9 cellular contexts compared by ENCODE assay signal in the genomic region with DNA sequence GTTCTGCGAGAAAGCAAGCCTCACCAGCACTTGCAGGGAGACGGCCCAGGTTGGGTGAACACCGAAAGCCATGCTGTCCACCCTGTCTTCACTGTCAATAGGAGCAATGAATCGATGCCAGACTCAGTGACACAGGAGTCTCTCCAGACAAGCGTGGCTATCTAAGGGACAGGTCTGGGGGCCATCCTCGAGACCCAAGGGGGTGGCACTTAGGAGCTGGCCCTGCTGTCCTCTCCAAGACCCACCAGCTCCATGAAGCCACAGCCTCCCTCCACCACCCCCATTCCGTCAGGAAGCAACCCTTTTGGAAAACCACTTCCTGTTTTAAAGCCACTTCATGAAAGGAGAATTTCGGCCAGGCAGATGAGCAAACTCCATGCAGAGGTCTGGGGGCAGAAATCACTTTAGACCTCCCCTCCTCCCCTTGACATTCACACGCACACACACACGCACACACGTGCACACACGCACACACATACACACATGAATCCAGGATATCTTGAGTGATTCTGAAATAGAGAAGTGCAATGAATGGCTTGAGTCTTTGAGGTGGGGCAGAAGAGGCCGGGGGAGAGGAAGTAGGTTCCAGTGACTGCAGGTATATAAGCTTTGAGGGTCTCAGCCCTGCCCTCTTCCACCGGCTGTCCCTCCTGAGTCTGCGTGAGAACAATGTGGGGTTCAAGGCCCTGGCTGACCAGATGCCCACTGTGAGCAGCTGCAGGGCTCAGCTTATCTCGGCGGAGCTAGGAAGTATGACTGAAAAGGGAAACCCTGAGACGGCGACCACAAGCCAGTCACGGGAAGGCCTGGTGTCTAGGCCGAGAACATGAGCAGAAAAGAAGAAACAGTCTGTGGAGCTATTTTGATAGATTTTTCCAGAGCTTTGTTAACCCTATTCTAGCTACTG. TPM values are rescaled to one million over a fixed set of nuclear protein-coding genes. Genes with fewer than 3 reads are reported as not detected.
DNase-seq lines count a peak whose midpoint lies in the region; ATAC-seq and TF ChIP-seq lines count a peak whose summit lies in the region.
"Had no signal": no experiment of that assay in that cellular context is flagged by ENCODE, and none has a peak within 500 bp of the region (broad histone marks: within the 10 kb centered on the region; RNA-seq: fewer than 3 reads in every experiment).

No MANE protein-coding gene starts in this region.

- TF ChIP-seq CTCF in GM13976 (IDR thresholded peaks at IDR 0.05; ENCODE audit: borderline replicate concordance, control extremely low read depth, extremely low read depth, insufficient read depth, missing control alignments) (no peak), NB4 (IDR thresholded peaks at IDR 0.05; ENCODE audit: low read depth, low read length) (no peak), tibial artery (IDR thresholded peaks at IDR 0.05) (no peak)

- peaks cover 0 to 35% of the 10 kb centered on the region in 2 donors for H3K36me3 Mint-ChIP-seq in activated T-cell treated with anti-CD3 and anti-CD28 coated beads, Interleukin-2, amount 50 U/mL, for 72 hours (ENCODE audit: insufficient read depth in 2 of 2)

- H3K27me3 ChIP-seq in layer of hippocampus (ENCODE audit: control insufficient read depth, insufficient read depth, low read length) (no peaks in the 10 kb centered on the region), tibial artery (no peaks in the 10 kb centered on the region)

- H3K9me3 Mint-ChIP-seq in activated T-cell treated with anti-CD3 and anti-CD28 coated beads, Interleukin-2, amount 50 U/mL, for 72 hours: no peaks in the 10 kb centered on the region

- DNase-seq in GM13976 (ENCODE audit: low spot score) (peak; percentile 71), NB4 (ENCODE audit: low read depth) (peak; percentile 86), tibial artery (peak; percentile 57 to 71), cerebellum (ENCODE audit: low spot score) (no peak)
- peak; percentile 77 to 80 for DNase-seq in activated T-cell treated with anti-CD3 and anti-CD28 coated beads, Interleukin-2, amount 50 U/mL, for 72 hours
- DNase-seq in NK-92 treated with Interleukin-12 subunit alpha and Interleukin-12 subunit beta, amount 100 ng/mL, for 24 hours (lab: John Stamatoyannopoulos, UW): no peak

- no peaks in the 10 kb centered on the region for H3K27me3 Mint-ChIP-seq in activated T-cell treated with anti-CD3 and anti-CD28 coated beads, Interleukin-2, amount 50 U/mL, for 72 hours (ENCODE audit: low read depth)

- H3K4me3 ChIP-seq in NB4 (ENCODE audit: low read depth, low read length) (peak overlapping the region; percentile 38), tibial artery (no peak overlapping the region)

- H3K4me1 Mint-ChIP-seq in activated T-cell treated with anti-CD3 and anti-CD28 coated beads, Interleukin-2, amount 50 U/mL, for 72 hours (ENCODE audit: low read depth): peaks cover 73% of the 10 kb centered on the region

- no peaks in the 10 kb centered on the region for H3K36me3 ChIP-seq in tibial artery

- ATAC-seq in HG02571 (IDR thresholded peaks at IDR 0.05; ENCODE audit: unreplicated experiment): peak; percentile 56
- ATAC-seq in activated T-cell treated with anti-CD3 and anti-CD28 coated beads, Interleukin-2, amount 50 U/mL, for 72 hours (replicated peaks in 1 of 2): peak; percentile 82
- ATAC-seq: Panc1 had no signal

- no peak for TF ChIP-seq POLR2A in NB4 (IDR thresholded peaks at IDR 0.05; ENCODE audit: extremely low read depth, insufficient read length)

- intact Hi-C loops in tibial artery (cut with DNase I; ENCODE audit: low total_unique reads): no loop called here

- H3K4me3 Mint-ChIP-seq in activated T-cell treated with anti-CD3 and anti-CD28 coated beads, Interleukin-2, amount 50 U/mL, for 72 hours: peak overlapping the region; percentile 54 to 74

- peak overlapping the region; percentile 83 for H3K27ac Mint-ChIP-seq in activated T-cell treated with anti-CD3 and anti-CD28 coated beads, Interleukin-2, amount 50 U/mL, for 72 hours

- H3K27ac ChIP-seq in layer of hippocampus (ENCODE audit: low read depth, low read length): peak overlapping the region; percentile 69
- no peak overlapping the region for H3K27ac ChIP-seq in tibial artery

- H3K9me3 ChIP-seq in tibial artery: no peaks in the 10 kb centered on the region

- no peaks in the 10 kb centered on the region for H3K4me1 ChIP-seq in tibial artery

- in situ Hi-C loops in GM13976 (cut with MboI; ENCODE audit: low sequenced_read_pairs, unreplicated experiment): no loop called here

RNA-seq across cellular contexts. Expression of a gene that starts 25.0 kb away (rescaled TPM):
- 100 to 1,000 TPM; 161 to 208 TPM for total RNA-seq in activated T-cell treated with anti-CD3 and anti-CD28 coated beads, Interleukin-2, amount 50 U/mL, for 72 hours
- 5.4 TPM for total RNA-seq in cerebellum

Comparison
In these comparisons a context has a peak if more than half of its experiments do, and no peak if none do; other contexts are left out.
1. DNase-seq: peak in GM13976 (single experiment), NB4 (single experiment), activated T-cell treated with anti-CD3 and anti-CD28 coated beads, Interleukin-2, amount 50 U/mL, for 72 hours (2 of 2) and tibial artery (2 of 2); none in NK-92 treated with Interleukin-12 subunit alpha and Interleukin-12 subunit beta, amount 100 ng/mL, for 24 hours (single experiment) and cerebellum (single experiment).
2. RNA of a gene that starts 25.0 kb away (total RNA-seq): 161 to 208 TPM in activated T-cell treated with anti-CD3 and anti-CD28 coated beads, Interleukin-2, amount 50 U/mL, for 72 hours; 5.4 TPM in cerebellum (single experiment); every median in the first group is over 10 times any median in the second.